In the genomic region with DNA sequence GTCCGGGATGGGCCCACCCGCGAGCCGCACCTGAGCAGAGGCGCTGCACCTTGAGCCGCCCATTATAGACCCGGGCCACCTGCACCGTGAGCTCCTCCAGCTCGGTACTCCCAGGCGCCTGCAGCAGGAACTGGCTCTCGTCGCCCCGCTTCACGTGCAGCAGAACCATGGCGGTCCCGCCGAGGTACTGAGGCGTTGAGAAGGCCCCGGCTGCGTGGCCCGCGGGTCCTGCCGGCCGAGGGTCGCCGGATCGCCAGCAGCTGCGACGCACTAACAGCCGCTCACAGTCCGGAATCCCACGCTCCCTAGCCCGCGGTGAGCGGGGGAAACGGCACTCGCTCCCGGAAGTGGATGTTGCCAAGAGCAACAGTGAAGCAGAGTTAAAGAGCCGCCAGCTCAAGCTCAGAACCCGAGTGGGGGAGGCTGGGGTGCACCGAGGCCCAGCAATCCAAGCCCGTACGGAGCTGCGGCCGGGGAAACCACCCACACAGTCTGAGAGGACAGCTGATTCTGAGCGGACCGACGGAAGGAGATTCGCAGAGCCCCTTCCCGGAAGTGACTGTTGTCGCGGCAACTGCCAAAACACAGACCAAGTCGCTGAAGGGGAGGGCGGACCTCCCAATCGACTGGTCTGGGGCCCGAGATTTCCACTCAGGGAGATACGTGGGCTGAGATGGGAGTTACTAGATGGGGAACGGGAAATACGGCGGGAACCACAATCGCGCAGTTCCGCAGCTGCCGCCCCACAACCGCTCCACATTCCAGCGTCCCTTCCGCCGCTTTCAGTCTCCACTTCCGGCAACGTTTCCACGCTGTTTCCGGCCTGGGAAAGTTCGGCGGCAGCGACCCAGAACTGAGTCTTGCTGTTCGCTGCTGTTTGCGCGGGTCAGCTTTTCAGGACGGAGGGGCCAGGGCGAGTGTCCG, we compare ENCODE assay signal across 1 cellular context.
TF ChIP-seq lines count a peak whose summit lies in the region.

A gene with protein sequence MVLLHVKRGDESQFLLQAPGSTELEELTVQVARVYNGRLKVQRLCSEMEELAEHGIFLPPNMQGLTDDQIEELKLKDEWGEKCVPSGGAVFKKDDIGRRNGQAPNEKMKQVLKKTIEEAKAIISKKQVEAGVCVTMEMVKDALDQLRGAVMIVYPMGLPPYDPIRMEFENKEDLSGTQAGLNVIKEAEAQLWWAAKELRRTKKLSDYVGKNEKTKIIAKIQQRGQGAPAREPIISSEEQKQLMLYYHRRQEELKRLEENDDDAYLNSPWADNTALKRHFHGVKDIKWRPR (minus strand): TSS at position 303 of the 924 bp plus-strand sequence. CDS start 134 bp downstream, at position 169.

TF ChIP-seq in HEK293, 187 proteins besides CTCF, POLR2A, EP300 and RAD21 (continued from another document):
- TF ChIP-seq, protein P1, sequence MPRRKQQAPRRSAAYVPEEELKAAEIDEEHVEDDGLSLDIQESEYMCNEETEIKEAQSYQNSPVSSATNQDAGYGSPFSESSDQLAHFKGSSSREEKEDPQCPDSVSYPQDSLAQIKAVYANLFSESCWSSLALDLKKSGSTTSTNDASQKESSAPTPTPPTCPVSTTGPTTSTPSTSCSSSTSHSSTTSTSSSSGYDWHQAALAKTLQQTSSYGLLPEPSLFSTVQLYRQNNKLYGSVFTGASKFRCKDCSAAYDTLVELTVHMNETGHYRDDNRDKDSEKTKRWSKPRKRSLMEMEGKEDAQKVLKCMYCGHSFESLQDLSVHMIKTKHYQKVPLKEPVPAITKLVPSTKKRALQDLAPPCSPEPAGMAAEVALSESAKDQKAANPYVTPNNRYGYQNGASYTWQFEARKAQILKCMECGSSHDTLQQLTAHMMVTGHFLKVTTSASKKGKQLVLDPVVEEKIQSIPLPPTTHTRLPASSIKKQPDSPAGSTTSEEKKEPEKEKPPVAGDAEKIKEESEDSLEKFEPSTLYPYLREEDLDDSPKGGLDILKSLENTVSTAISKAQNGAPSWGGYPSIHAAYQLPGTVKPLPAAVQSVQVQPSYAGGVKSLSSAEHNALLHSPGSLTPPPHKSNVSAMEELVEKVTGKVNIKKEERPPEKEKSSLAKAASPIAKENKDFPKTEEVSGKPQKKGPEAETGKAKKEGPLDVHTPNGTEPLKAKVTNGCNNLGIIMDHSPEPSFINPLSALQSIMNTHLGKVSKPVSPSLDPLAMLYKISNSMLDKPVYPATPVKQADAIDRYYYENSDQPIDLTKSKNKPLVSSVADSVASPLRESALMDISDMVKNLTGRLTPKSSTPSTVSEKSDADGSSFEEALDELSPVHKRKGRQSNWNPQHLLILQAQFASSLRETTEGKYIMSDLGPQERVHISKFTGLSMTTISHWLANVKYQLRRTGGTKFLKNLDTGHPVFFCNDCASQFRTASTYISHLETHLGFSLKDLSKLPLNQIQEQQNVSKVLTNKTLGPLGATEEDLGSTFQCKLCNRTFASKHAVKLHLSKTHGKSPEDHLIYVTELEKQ (tag by site-specific recombination; IDR thresholded peaks at IDR 0.05; ENCODE audit: borderline replicate concordance): peak; percentile 52; the same call in 1 of the 2 replicates
- TF ChIP-seq EGR2 (tag by site-specific recombination; IDR thresholded peaks at IDR 0.05; ENCODE audit: low read depth) (peak; percentile 96), ZNF514 (tag by site-specific recombination; IDR thresholded peaks at IDR 0.05) (no peak), TCF7L2 (IDR thresholded peaks at IDR 0.05; ENCODE audit: borderline replicate concordance, low read depth, low read length) (no peak), SCRT1 (tag by site-specific recombination; IDR thresholded peaks at IDR 0.05; ENCODE audit: borderline replicate concordance) (no peak), ZNF239 (tag by site-specific recombination; IDR thresholded peaks at IDR 0.05) (0 out of 2 replicates have a peak, but pooled peaks have one; percentile 73), SP2 (tag by site-specific recombination; IDR thresholded peaks at IDR 0.05) (peak; percentile 94), ZNF394 (tag by site-specific recombination; IDR thresholded peaks at IDR 0.05; ENCODE audit: borderline replicate concordance) (peak; percentile 91), ZNF23 (tag by site-specific recombination; IDR thresholded peaks at IDR 0.05; ENCODE audit: borderline replicate concordance) (no peak), ZNF48 (tag by site-specific recombination; IDR thresholded peaks at IDR 0.05) (no peak), ZNF335 (tag by site-specific recombination; conservative IDR thresholded peaks at IDR 0.05) (peak; percentile 85), KLF7 (tag by site-specific recombination; IDR thresholded peaks at IDR 0.05; ENCODE audit: borderline replicate concordance) (peak; percentile 94), ZSCAN30 (tag by site-specific recombination; IDR thresholded peaks at IDR 0.05) (peak; percentile 94), ZNF24 (tag by site-specific recombination; IDR thresholded peaks at IDR 0.05) (peak; percentile 93), YY1 (tag by site-specific recombination; IDR thresholded peaks at IDR 0.05) (no peak), ZFHX2 (tag by site-specific recombination; conservative IDR thresholded peaks at IDR 0.05) (peak; percentile 97), ZNF146 (tag by site-specific recombination; IDR thresholded peaks at IDR 0.05) (peak; percentile 70), ZNF654 (tag by site-specific recombination; IDR thresholded peaks at IDR 0.05; ENCODE audit: low read depth) (no peak), ZNF354C (tag by site-specific recombination; IDR thresholded peaks at IDR 0.05; ENCODE audit: borderline replicate concordance, low read depth) (no peak)
- TF ChIP-seq, protein P2, sequence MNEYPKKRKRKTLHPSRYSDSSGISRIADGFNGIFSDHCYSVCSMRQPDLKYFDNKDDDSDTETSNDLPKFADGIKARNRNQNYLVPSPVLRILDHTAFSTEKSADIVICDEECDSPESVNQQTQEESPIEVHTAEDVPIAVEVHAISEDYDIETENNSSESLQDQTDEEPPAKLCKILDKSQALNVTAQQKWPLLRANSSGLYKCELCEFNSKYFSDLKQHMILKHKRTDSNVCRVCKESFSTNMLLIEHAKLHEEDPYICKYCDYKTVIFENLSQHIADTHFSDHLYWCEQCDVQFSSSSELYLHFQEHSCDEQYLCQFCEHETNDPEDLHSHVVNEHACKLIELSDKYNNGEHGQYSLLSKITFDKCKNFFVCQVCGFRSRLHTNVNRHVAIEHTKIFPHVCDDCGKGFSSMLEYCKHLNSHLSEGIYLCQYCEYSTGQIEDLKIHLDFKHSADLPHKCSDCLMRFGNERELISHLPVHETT (tag by site-specific recombination; IDR thresholded peaks at IDR 0.05): peak; percentile 97
- TF ChIP-seq, protein P3, sequence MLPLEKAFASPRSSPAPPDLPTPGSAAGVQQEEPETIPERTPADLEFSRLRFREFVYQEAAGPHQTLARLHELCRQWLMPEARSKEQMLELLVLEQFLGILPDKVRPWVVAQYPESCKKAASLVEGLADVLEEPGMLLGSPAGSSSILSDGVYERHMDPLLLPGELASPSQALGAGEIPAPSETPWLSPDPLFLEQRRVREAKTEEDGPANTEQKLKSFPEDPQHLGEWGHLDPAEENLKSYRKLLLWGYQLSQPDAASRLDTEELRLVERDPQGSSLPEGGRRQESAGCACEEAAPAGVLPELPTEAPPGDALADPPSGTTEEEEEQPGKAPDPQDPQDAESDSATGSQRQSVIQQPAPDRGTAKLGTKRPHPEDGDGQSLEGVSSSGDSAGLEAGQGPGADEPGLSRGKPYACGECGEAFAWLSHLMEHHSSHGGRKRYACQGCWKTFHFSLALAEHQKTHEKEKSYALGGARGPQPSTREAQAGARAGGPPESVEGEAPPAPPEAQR (tag by site-specific recombination; IDR thresholded peaks at IDR 0.05): no peak
